18 cellular contexts compared by ENCODE assay signal in genomic region chr18:74453011-74453571, GRCh38. TPM values are rescaled to one million over a fixed set of nuclear protein-coding genes. Genes with fewer than 3 reads are reported as not detected.
"Had no signal": no experiment of that assay in that cellular context is flagged by ENCODE, and none has a peak within 500 bp of the region (broad histone marks: within the 10 kb centered on the region; RNA-seq: fewer than 3 reads in every experiment).

No MANE protein-coding gene starts in this region.

- DNase-seq: activated CD4-positive, alpha-beta T cell treated with anti-CD3 and anti-CD28 coated beads for 48 hours; activated CD8-positive, alpha-beta memory T cell treated with anti-CD3 and anti-CD28 coated beads, Interleukin-2, amount 50 U/mL, for 48 hours; activated CD8-positive, alpha-beta T cell treated with anti-CD3 and anti-CD28 coated beads, Interleukin-2, amount 10 ng/mL, durations not matched to agents 7 days and 5 days; activated naive CD4-positive, alpha-beta T cell; activated naive CD8-positive, alpha-beta T cell treated with anti-CD3 and anti-CD28 coated beads, Interleukin-2, amount 50 U/mL, for 24 hours; cerebellar nuclear complex; esophagus squamous epithelium; foreskin melanocyte; kidney; mucosa of descending colon; natural killer cell; psoas muscle had no signal

- H3K4me1 ChIP-seq: psoas muscle had no signal

- ATAC-seq: activated CD8-positive, alpha-beta T cell treated with anti-CD3 and anti-CD28 coated beads, Interleukin-2, amount 10 ng/mL, durations not matched to agents 7 days and 5 days; activated naive CD8-positive, alpha-beta T cell treated with anti-CD3 and anti-CD28 coated beads, Interleukin-2, amount 50 U/mL, for 24 hours; mucosa of descending colon; natural killer cell; psoas muscle; SK-N-SH treated with all-trans-retinoic acid at 6 μM for 48 hours; WTC11 had no signal

- H3K36me3 ChIP-seq: esophagus squamous epithelium, tibial nerve had no signal

- H3K4me3 ChIP-seq: esophagus squamous epithelium, mucosa of descending colon, psoas muscle, skin epidermis, tibial nerve had no signal

- H3K9me3 ChIP-seq: esophagus squamous epithelium, mucosa of descending colon, psoas muscle, tibial nerve had no signal

- H3K27ac ChIP-seq: esophagus squamous epithelium, psoas muscle, skin epidermis, tibial nerve had no signal

RNA-seq across cellular contexts. Expression of gene DIPK1C, which starts 4.0 kb away (rescaled TPM):
- total RNA-seq: activated CD8-positive, alpha-beta T cell treated with anti-CD3 and anti-CD28 coated beads, Interleukin-2, amount 10 ng/mL, durations not matched to agents 7 days and 5 days; esophagus squamous epithelium; lung microvascular endothelial cell; natural killer cell; T-helper 1 cell treated with Interleukin-12 subunit alpha and Interleukin-12 subunit beta and Interleukin-4 antibody, amounts not matched to agents 30 ng/mL and 1 ng/mL, for 36 hours; WTC11 had no signal
